ENCODE assay signal across 8 cellular contexts in the genomic region with DNA sequence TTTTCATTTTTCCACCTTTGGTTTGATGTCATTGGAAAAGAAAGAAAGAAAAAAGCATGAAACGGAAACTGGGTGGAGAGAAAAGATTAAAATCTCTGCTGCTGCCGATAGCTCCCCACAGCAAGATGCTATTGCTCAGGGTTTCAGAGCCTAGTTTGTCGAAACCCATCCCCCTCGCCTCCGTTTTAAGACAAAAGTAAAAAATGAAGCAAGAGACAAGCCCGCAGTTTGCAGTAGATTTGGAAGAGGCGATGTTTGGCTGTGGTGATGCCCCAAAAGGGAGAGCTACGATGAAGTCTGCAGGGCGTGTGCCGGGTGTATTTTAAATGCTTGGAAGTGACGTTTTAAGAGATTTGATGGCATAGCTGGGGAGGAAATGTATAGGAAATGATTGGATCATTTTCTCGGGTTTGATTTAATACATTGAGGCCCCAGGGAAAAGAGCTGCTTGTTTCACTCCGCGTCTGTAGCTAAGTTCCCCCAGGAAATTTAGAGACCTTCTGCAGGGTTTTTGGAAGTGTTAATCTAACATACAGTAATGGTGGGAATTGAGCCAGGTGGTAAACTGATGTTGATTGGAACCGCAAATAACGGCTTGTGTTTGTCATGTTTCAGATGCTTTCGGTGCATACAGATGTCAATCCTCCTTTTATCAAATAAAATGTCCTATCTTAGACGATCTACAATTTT. TPM values are rescaled to one million over a fixed set of nuclear protein-coding genes. Genes with fewer than 3 reads are reported as not detected.
DNase-seq lines count a peak whose midpoint lies in the region; ATAC-seq, FAIRE-seq and TF ChIP-seq lines count a peak whose summit lies in the region.

No MANE protein-coding gene starts in this region.

- no peaks in the 10 kb centered on the region for H3K4me1 ChIP-seq in ovary (ENCODE audit: insufficient read depth)

- no peaks in the 10 kb centered on the region for H3K27me3 ChIP-seq in ovary

- WGBS in ovary, 3 donors: 1% methylated on average over 18 of the region's 18 CpGs

- TF ChIP-seq CTCF in ovary (IDR thresholded peaks at IDR 0.05): no peak

- peak overlapping the region; percentile 97 to 98 for H3K27ac ChIP-seq in ovary

- DNase-seq in DMS53 (lab: John Stamatoyannopoulos, UW): peak; percentile 56
- no peak for DNase-seq in DMS53 treated with DMSO at 0.1 percent for 48 hours (lab: John Stamatoyannopoulos, UW; ENCODE audit: unreplicated experiment)
- no peak for DNase-seq in activated T-cell treated with anti-CD3 and anti-CD28 coated beads, Interleukin-2, amount 50 U/mL, for 72 hours
- peak; percentile 37 to 60 for DNase-seq in frontal cortex (ENCODE audit: low spot score in 2 of 2)
- DNase-seq in ovary: peak in 4 of 5 donors; percentile 21 to 27 (median 25)
- no peak for DNase-seq in NCI-H2227 (lab: John Stamatoyannopoulos, UW; ENCODE audit: unreplicated experiment)

- intact Hi-C loops in ovary (cut with DNase I): loop anchor here in 2 of 4 donors (5.0 to 10.0 kb wide), 2 partner anchors 95 to 97 kb away; partner anchors contain the start of gene GNPDA1 (in 2 of the 2)

- TF ChIP-seq EP300 in ovary (IDR thresholded peaks at IDR 0.05): no peak

- TF ChIP-seq POLR2A in ovary (IDR thresholded peaks at IDR 0.05): no peak

- no peaks in the 10 kb centered on the region for H3K27me3 Mint-ChIP-seq in IgD-negative memory B cell
- H3K27me3 Mint-ChIP-seq in activated T-cell treated with anti-CD3 and anti-CD28 coated beads, Interleukin-2, amount 50 U/mL, for 72 hours (ENCODE audit: low read depth): no peaks in the 10 kb centered on the region

- peak; percentile 37 to 43 for ATAC-seq in activated T-cell treated with anti-CD3 and anti-CD28 coated beads, Interleukin-2, amount 50 U/mL, for 72 hours (replicated peaks in 1 of 2)
- no peak for ATAC-seq in HG03457 (IDR thresholded peaks at IDR 0.05; ENCODE audit: unreplicated experiment)

- peak overlapping the region; percentile 99 for H3K4me3 ChIP-seq in ovary

- FAIRE-seq in frontal cortex (lab: Jason Lieb, UNC): no peak

- no peaks in the 10 kb centered on the region for H3K36me3 Mint-ChIP-seq in IgD-negative memory B cell
- peaks cover 11 to 27% of the 10 kb centered on the region in 2 donors for H3K36me3 Mint-ChIP-seq in activated T-cell treated with anti-CD3 and anti-CD28 coated beads, Interleukin-2, amount 50 U/mL, for 72 hours (ENCODE audit: insufficient read depth in 2 of 2)

- no peaks in the 10 kb centered on the region for H3K36me3 ChIP-seq in ovary

- no peaks in the 10 kb centered on the region for H3K9me3 ChIP-seq in ovary

- H3K4me1 Mint-ChIP-seq in IgD-negative memory B cell: peaks cover 18 to 37% (median 34%) of the 10 kb centered on the region in 3 donors
- H3K4me1 Mint-ChIP-seq in activated T-cell treated with anti-CD3 and anti-CD28 coated beads, Interleukin-2, amount 50 U/mL, for 72 hours (ENCODE audit: low read depth): peaks cover 85% of the 10 kb centered on the region

- H3K9me3 Mint-ChIP-seq in IgD-negative memory B cell: no peaks in the 10 kb centered on the region
- no peaks in the 10 kb centered on the region for H3K9me3 Mint-ChIP-seq in activated T-cell treated with anti-CD3 and anti-CD28 coated beads, Interleukin-2, amount 50 U/mL, for 72 hours

- peak overlapping the region; percentile 64 to 95 (median 87) for H3K27ac Mint-ChIP-seq in IgD-negative memory B cell
- H3K27ac Mint-ChIP-seq in activated T-cell treated with anti-CD3 and anti-CD28 coated beads, Interleukin-2, amount 50 U/mL, for 72 hours: peak overlapping the region; percentile 97

- peak overlapping the region; percentile 89 to 98 (median 92) for H3K4me3 Mint-ChIP-seq in IgD-negative memory B cell
- peak overlapping the region; percentile 97 to 98 for H3K4me3 Mint-ChIP-seq in activated T-cell treated with anti-CD3 and anti-CD28 coated beads, Interleukin-2, amount 50 U/mL, for 72 hours

RNA-seq across cellular contexts. Expression of gene NDFIP1, which starts 0.9 kb away (rescaled TPM):
- polyA plus RNA-seq in IgD-negative memory B cell (21.6 TPM), ovary (100 to 1,000 TPM in 1 of 2 donors, 10 to 100 TPM in 1; 54.8 to 192 TPM)
- 10 to 100 TPM; 63.1 to 73.1 TPM for total RNA-seq in activated T-cell treated with anti-CD3 and anti-CD28 coated beads, Interleukin-2, amount 50 U/mL, for 72 hours
- total RNA-seq in frontal cortex (115 TPM), ovary (10 to 100 TPM; 61.0 to 96.0 (median 70.0) TPM)

Comparison
In these comparisons a context has a peak if more than half of its experiments do, and no peak if none do; other contexts are left out.
1. DNase-seq: peak in DMS53 (single experiment), frontal cortex (2 of 2) and ovary (4 of 5); none in DMS53 treated with DMSO at 0.1 percent for 48 hours (single experiment), activated T-cell treated with anti-CD3 and anti-CD28 coated beads, Interleukin-2, amount 50 U/mL, for 72 hours (0 of 2) and NCI-H2227 (single experiment).